ENCODE assay signal across 13 cellular contexts in genomic region chr4:168942985-168943384, GRCh38.
DNase-seq lines count a peak whose midpoint lies in the region; ATAC-seq and TF ChIP-seq lines count a peak whose summit lies in the region.
"Had no signal": no experiment of that assay in that cellular context is flagged by ENCODE, and none has a peak within 500 bp of the region (broad histone marks: within the 10 kb centered on the region; RNA-seq: fewer than 3 reads in every experiment).

No MANE protein-coding gene starts in this region.

- H3K36me3 ChIP-seq in SK-N-SH (replicated peaks in 1 of 2; ENCODE audit: control insufficient read depth in 1 of 2, insufficient read depth in 2 of 2, low read length in 1 of 2) (no peaks in the 10 kb centered on the region), endodermal cell (ENCODE audit: control insufficient read depth, insufficient read depth, low read length) (no peaks in the 10 kb centered on the region)
- H3K36me3 ChIP-seq: gastrocnemius medialis, prostate gland had no signal

- no peak overlapping the region for H3K27ac Mint-ChIP-seq in endodermal cell

- intact Hi-C loops in sciatic nerve (cut with DNase I) = no loop called here

- H3K79me2 ChIP-seq in SK-N-SH (ENCODE audit: insufficient read depth) = no peaks in the 10 kb centered on the region

- no peak overlapping the region for H3K4me3 Mint-ChIP-seq in endodermal cell

- H3K9ac ChIP-seq in SK-N-SH (no peak overlapping the region), endodermal cell (ENCODE audit: extremely low read depth, low read length, poor library complexity, severe bottlenecking) (no peak overlapping the region)
- H3K9ac ChIP-seq: BLaER1 treated with 17β-estradiol and CSF1 and Interleukin-3, amounts not matched to agents 10 nM and 100 nM had no signal

- no peak overlapping the region for H3K4me3 ChIP-seq in SK-N-SH (ENCODE audit: low read depth in 2 of 2, low read length in 1 of 2)
- no peak overlapping the region for H3K4me3 ChIP-seq in endodermal cell (ENCODE audit: low read length)
- H3K4me3 ChIP-seq in retinal pigment epithelial cell (ENCODE audit: low read length) = no peak overlapping the region
- H3K4me3 ChIP-seq: BLaER1 treated with 17β-estradiol and CSF1 and Interleukin-3, amounts not matched to agents 10 nM and 100 nM; gastrocnemius medialis; prostate gland had no signal

- H3K4me1 Mint-ChIP-seq in endodermal cell = peaks cover 17% of the 10 kb centered on the region

- TF ChIP-seq RAD21 in SK-N-SH (IDR thresholded peaks at IDR 0.05; ENCODE audit: low read length) = 0 out of 2 replicates have a peak, but pooled peaks have one; percentile 26

- peaks cover 18% of the 10 kb centered on the region for H3K9me3 Mint-ChIP-seq in endodermal cell

- H3K4me1 ChIP-seq in SK-N-SH (ENCODE audit: control insufficient read depth in 1 of 2, insufficient read depth in 2 of 2, low read depth in 1 of 2, low read length in 1 of 2) (no peaks in the 10 kb centered on the region), endodermal cell (ENCODE audit: control insufficient read depth, insufficient read depth, low read length) (no peaks in the 10 kb centered on the region)
- H3K4me1 ChIP-seq: BLaER1 treated with 17β-estradiol and CSF1 and Interleukin-3, amounts not matched to agents 10 nM and 100 nM; gastrocnemius medialis; prostate gland had no signal

- no peaks in the 10 kb centered on the region for H3K9me2 ChIP-seq in SK-N-SH

- peak; percentile 59 for TF ChIP-seq CTCF in SK-N-SH (IDR thresholded peaks at IDR 0.05)
- peak; percentile 84 for TF ChIP-seq CTCF in endodermal cell (conservative IDR thresholded peaks at IDR 0.05)
- peak; percentile 56 for TF ChIP-seq CTCF in retinal pigment epithelial cell (conservative IDR thresholded peaks at IDR 0.05; ENCODE audit: low read depth, low read length)

- peaks cover 5% of the 10 kb centered on the region for H3K36me3 Mint-ChIP-seq in endodermal cell (ENCODE audit: low read depth)

- POLR2A ChIA-PET in SK-N-SH (lab: Yijun Ruan, JAX) = no interaction called here

- H3F3A ChIP-seq in SK-N-SH (replicated peaks; ENCODE audit: insufficient read depth) = no peaks in the 10 kb centered on the region

- H3K9me3 ChIP-seq in SK-N-SH = 0 out of 2 replicates have a peak, but pooled peaks cover 6% of the 10 kb centered on the region
- no peaks in the 10 kb centered on the region for H3K9me3 ChIP-seq in endodermal cell (ENCODE audit: control insufficient read depth, low read length)
- H3K9me3 ChIP-seq: gastrocnemius medialis, prostate gland had no signal

- DNase-seq in SK-N-SH (no peak), Kasumi-1 (lab: John Stamatoyannopoulos, UW) (peak; percentile 7 to 21), endodermal cell (peak; percentile 67), retinal pigment epithelial cell (ENCODE audit: low read depth) (no peak), occipital lobe (lab: John Stamatoyannopoulos, UW) (no peak), sciatic nerve (ENCODE audit: low spot score) (no peak)
- DNase-seq: activated gamma-delta T cell treated with Interleukin-2 at 50 U/mL for 16 hours; gastrocnemius medialis; stimulated activated naive CD4-positive, alpha-beta T cell had no signal

- WGBS in SK-N-SH (ENCODE audit: low lambda C conversion rate) = 90% methylated on average over 3 of the region's 3 CpGs
- 91% methylated on average over 3 of the region's 3 CpGs; no CpG with 5 or more reads in 1 of the 2 experiments for WGBS in endodermal cell (ENCODE audit: insufficient coverage in 1 of 2, insufficient read length in 1 of 2), 2 experiments

- peaks cover under 1% of the 10 kb centered on the region for H3K27me3 Mint-ChIP-seq in endodermal cell (ENCODE audit: insufficient read depth)

- H2AFZ ChIP-seq in SK-N-SH (ENCODE audit: low read depth) = no peak overlapping the region

- ATAC-seq in SK-N-SH treated with all-trans-retinoic acid at 6 μM for 48 hours (no peak), GM18519 (IDR thresholded peaks at IDR 0.05; ENCODE audit: low FRiP score, unreplicated experiment) (no peak), sciatic nerve (no peak)
- ATAC-seq: gastrocnemius medialis had no signal

- CTCF ChIA-PET in SK-N-SH (lab: Yijun Ruan, JAX) = interaction anchor here (0.6 to 1.0 kb wide), 5 partner anchors 12 to 758 kb away, joined by 3 to 5 read pairs (median 3); no protein-coding TSS in a partner anchor

- TF ChIP-seq EP300 in SK-N-SH (IDR thresholded peaks at IDR 0.05; ENCODE audit: borderline replicate concordance in 1 of 2, low read depth in 1 of 2, low read length in 1 of 2) = no peak

- H4K20me1 ChIP-seq in SK-N-SH (ENCODE audit: insufficient read depth) = no peaks in the 10 kb centered on the region
- H4K20me1 ChIP-seq: BLaER1 treated with 17β-estradiol and CSF1 and Interleukin-3, amounts not matched to agents 10 nM and 100 nM had no signal

- no peak overlapping the region for H3K4me2 ChIP-seq in SK-N-SH
- H3K4me2 ChIP-seq: BLaER1 treated with 17β-estradiol and CSF1 and Interleukin-3, amounts not matched to agents 10 nM and 100 nM had no signal

- H3K27me3 ChIP-seq in SK-N-SH (ENCODE audit: insufficient read depth) (no peaks in the 10 kb centered on the region), endodermal cell (ENCODE audit: control insufficient read depth, insufficient read depth, low read length, poor library complexity, severe bottlenecking) (no peaks in the 10 kb centered on the region)
- H3K27me3 ChIP-seq: BLaER1 treated with 17β-estradiol and CSF1 and Interleukin-3, amounts not matched to agents 10 nM and 100 nM; gastrocnemius medialis had no signal

- H3K27ac ChIP-seq in SK-N-SH (ENCODE audit: low read depth in 2 of 2, low read length in 1 of 2) (no peak overlapping the region), endodermal cell (ENCODE audit: low read depth, low read length) (no peak overlapping the region)
- H3K27ac ChIP-seq: BLaER1 treated with 17β-estradiol and CSF1 and Interleukin-3, amounts not matched to agents 10 nM and 100 nM; gastrocnemius medialis; prostate gland had no signal

TF ChIP-seq in SK-N-SH, 30 proteins besides CTCF, POLR2A, EP300 and RAD21 (continues in another document):
- TF ChIP-seq JUND (IDR thresholded peaks at IDR 0.05) = no peak
- no peak for TF ChIP-seq POLR2AphosphoS5 (IDR thresholded peaks at IDR 0.05; ENCODE audit: low read depth, low read length)
- TF ChIP-seq USF2 (IDR thresholded peaks at IDR 0.05; ENCODE audit: borderline replicate concordance, low read depth, low read length) = no peak
- TF ChIP-seq MEF2A (IDR thresholded peaks at IDR 0.05; ENCODE audit: borderline replicate concordance, low read depth) = no peak
- TF ChIP-seq SMC3 (IDR thresholded peaks at IDR 0.05; ENCODE audit: low read depth, low read length) = no peak
- no peak for TF ChIP-seq GATA2 (CRISPR knock-in tag; IDR thresholded peaks at IDR 0.05)
- TF ChIP-seq MXI1 (IDR thresholded peaks at IDR 0.05; ENCODE audit: low read depth, low read length) = no peak
- TF ChIP-seq NFIC (IDR thresholded peaks at IDR 0.05; ENCODE audit: borderline replicate concordance) = no peak
- TF ChIP-seq NRF1 (IDR thresholded peaks at IDR 0.05; ENCODE audit: low read depth, low read length) = no peak
- TF ChIP-seq RXRA (IDR thresholded peaks at IDR 0.05; ENCODE audit: borderline replicate concordance, low read depth) = no peak
- no peak for TF ChIP-seq ELF1 (IDR thresholded peaks at IDR 0.05)

TF ChIP-seq in SK-N-SH treated with all-trans-retinoic acid at 6 μM for 48 hours, 23 proteins besides CTCF, POLR2A, EP300 and RAD21 (continues in another document):
- TF ChIP-seq TCF4 (CRISPR knock-in tag; IDR thresholded peaks at IDR 0.05; ENCODE audit: borderline replicate concordance) (no peak), ZNF70 (CRISPR knock-in tag; IDR thresholded peaks at IDR 0.05) (no peak), POU6F1 (CRISPR knock-in tag; IDR thresholded peaks at IDR 0.05; ENCODE audit: borderline replicate concordance, low read depth) (no peak), CSDC2 (CRISPR knock-in tag; IDR thresholded peaks at IDR 0.05) (no peak), ZFP3 (CRISPR knock-in tag; IDR thresholded peaks at IDR 0.05) (no peak), PPARA (CRISPR knock-in tag; IDR thresholded peaks at IDR 0.05; ENCODE audit: borderline replicate concordance) (no peak), GLIS3 (CRISPR knock-in tag; IDR thresholded peaks at IDR 0.05) (no peak), TSHZ2 (CRISPR knock-in tag; IDR thresholded peaks at IDR 0.05) (no peak)

Comparison
In these comparisons a context has a peak if more than half of its experiments do, and no peak if none do; other contexts are left out.
1. DNase-seq: peak in Kasumi-1 (2 of 2) and endodermal cell (single experiment); none in SK-N-SH (single experiment), retinal pigment epithelial cell (single experiment), occipital lobe (single experiment) and sciatic nerve (single experiment).
2. Peak in every context shown above with its lines, with median percentiles within 50 percentile points of each other: CTCF ChIP-seq.